12 cellular contexts compared by ENCODE assay signal in genomic region chrX:13008189-13008533, GRCh38. TPM values are rescaled to one million over a fixed set of nuclear protein-coding genes. Genes with fewer than 3 reads are reported as not detected.
DNase-seq lines count a peak whose midpoint lies in the region; ATAC-seq, FAIRE-seq and TF ChIP-seq lines count a peak whose summit lies in the region.
"Had no signal": no experiment of that assay in that cellular context is flagged by ENCODE, and none has a peak within 500 bp of the region (broad histone marks: within the 10 kb centered on the region; RNA-seq: fewer than 3 reads in every experiment).

No MANE protein-coding gene starts in this region.

- H3K4me1 ChIP-seq in OCI-LY3 (ENCODE audit: low read length) (peaks cover 64% of the 10 kb centered on the region), hepatocyte (ENCODE audit: insufficient read depth) (peaks cover 19% of the 10 kb centered on the region), mucosa of descending colon (ENCODE audit: low read depth) (peaks cover 2% of the 10 kb centered on the region), right atrium auricular region (peaks cover 0 to 12% of the 10 kb centered on the region in 2 donors)

- H3K79me2 ChIP-seq in OCI-LY3 (ENCODE audit: low read length) (no peaks in the 10 kb centered on the region), hepatocyte (no peaks in the 10 kb centered on the region)

- H3K36me3 ChIP-seq in OCI-LY3 (replicated peaks; ENCODE audit: low read depth, low read length) (no peaks in the 10 kb centered on the region), hepatocyte (replicated peaks; ENCODE audit: insufficient read depth, low read depth) (no peaks in the 10 kb centered on the region), mucosa of descending colon (ENCODE audit: low read depth) (no peaks in the 10 kb centered on the region), right atrium auricular region (no peaks in the 10 kb centered on the region)

- intact Hi-C loops in mucosa of descending colon (cut with DNase I, micrococcal nuclease) = no loop called here

- peak overlapping the region; percentile 74 for H3K9ac ChIP-seq in OCI-LY3 (ENCODE audit: low read length)

- ATAC-seq in GM21786 (IDR thresholded peaks at IDR 0.05; ENCODE audit: unreplicated experiment) (peak; percentile 47), mucosa of descending colon (no peak)

- peak; percentile 97 for FAIRE-seq in GM12891 (lab: Jason Lieb, UNC)

- H3K27me3 ChIP-seq in OCI-LY3 (ENCODE audit: low read depth, low read length) (no peaks in the 10 kb centered on the region), hepatocyte (no peaks in the 10 kb centered on the region), right atrium auricular region (no peaks in the 10 kb centered on the region)

- H4K20me1 ChIP-seq in OCI-LY3 (ENCODE audit: insufficient read depth, low read length) = no peaks in the 10 kb centered on the region
- H4K20me1 ChIP-seq in hepatocyte (ENCODE audit: insufficient read depth, poor library complexity, severe bottlenecking) = no peaks in the 10 kb centered on the region

- H3K4me2 ChIP-seq in OCI-LY3 (ENCODE audit: low read length) (peak overlapping the region; percentile 74), hepatocyte (peak overlapping the region; percentile 3)

- TF ChIP-seq CTCF in OCI-LY3 (IDR thresholded peaks at IDR 0.05; ENCODE audit: low read depth, low read length) (no peak), hepatocyte (IDR thresholded peaks at IDR 0.05; ENCODE audit: poor library complexity) (no peak), mucosa of descending colon (IDR thresholded peaks at IDR 0.05) (no peak), right atrium auricular region (IDR thresholded peaks at IDR 0.05) (no peak)

- H3K9me3 ChIP-seq in OCI-LY3 (ENCODE audit: insufficient read depth, low read length) (no peaks in the 10 kb centered on the region), hepatocyte (ENCODE audit: low read depth) (no peaks in the 10 kb centered on the region), mucosa of descending colon (no peaks in the 10 kb centered on the region), right atrium auricular region (no peaks in the 10 kb centered on the region)

- H2AFZ ChIP-seq in OCI-LY3 (ENCODE audit: low read depth, low read length) (no peak overlapping the region), hepatocyte (no peak overlapping the region)

- no peak for DNase-seq in GM12891 (ENCODE audit: insufficient read length, low spot score)
- DNase-seq in hepatocyte (ENCODE audit: low spot score) = no peak
- DNase-seq in mucosa of descending colon = no peak
- no peak for DNase-seq in NCI-H2029 treated with DMSO at 0.1 percent for 48 hours (lab: John Stamatoyannopoulos, UW)
- DNase-seq in islet precursor cell = no peak
- DNase-seq in right atrium auricular region (ENCODE audit: low spot score) = no peak
- DNase-seq: activated CD4-positive, alpha-beta T cell treated with anti-CD3 and anti-CD28 coated beads for 48 hours; midbrain; NCI-H510A treated with DMSO at 0.1 percent for 48 hours; stimulated activated CD4-positive, alpha-beta T cell treated with anti-CD3 and anti-CD28 coated beads, Interleukin-4, amount 100 ng/mL, for 4 hours had no signal

- H3K9me2 ChIP-seq in hepatocyte (replicated peaks; ENCODE audit: insufficient read depth) = no peaks in the 10 kb centered on the region

- H3K4me3 ChIP-seq in OCI-LY3 (ENCODE audit: low read length) (peak overlapping the region; percentile 24; the same call in 1 of the 2 replicates), hepatocyte (no peak overlapping the region), mucosa of descending colon (no peak overlapping the region), right atrium auricular region (no peak overlapping the region)

- TF ChIP-seq POLR2A in GM12891 (IDR thresholded peaks at IDR 0.05; ENCODE audit: low read depth, low read length) = no peak

- H3K27ac ChIP-seq in OCI-LY3 (ENCODE audit: low read length) (peak overlapping the region; percentile 97), hepatocyte (no peak overlapping the region), right atrium auricular region (no peak overlapping the region)

- WGBS in hepatocyte (ENCODE audit: low lambda C conversion rate, missing lambda C conversion rate) = 50% methylated on average over 2 of the region's 2 CpGs

TF ChIP-seq in GM12891, 5 proteins besides CTCF, POLR2A, EP300 and RAD21:
- TF ChIP-seq SPI1 (IDR thresholded peaks at IDR 0.05; ENCODE audit: low read depth, low read length) = 0 out of 2 replicates have a peak, but pooled peaks have one; percentile 23
- TF ChIP-seq POU2F2 (IDR thresholded peaks at IDR 0.05; ENCODE audit: low read depth, low read length) = peak; percentile 95
- TF ChIP-seq PAX5 (IDR thresholded peaks at IDR 0.05; ENCODE audit: insufficient read depth, low read length, severe bottlenecking) = no peak
- no peak for TF ChIP-seq POLR2AphosphoS5 (IDR thresholded peaks at IDR 0.05; ENCODE audit: low read depth, low read length)

RNA-seq across cellular contexts. Expression of gene TMSB4X, which starts 33.3 kb away (rescaled TPM):
- 22,419 TPM for polyA plus RNA-seq in GM12891 (2012; ENCODE audit: low read depth, missing spikeins)
- 6,141 and 6,242 TPM in 2 replicates for total RNA-seq in hepatocyte
- 9,038 and 9,758 TPM in 2 replicates for polyA plus RNA-seq in hepatocyte
- total RNA-seq in mucosa of descending colon = 1,000 to 10,000 TPM; 2,288 to 5,392 (median 5,014) TPM
- 1,000 to 10,000 TPM; 1,780 to 2,397 TPM for total RNA-seq in right atrium auricular region

RNA-seq across cellular contexts. Expression of gene FAM9C, which starts 36.3 kb away (rescaled TPM):
- not detected for polyA plus RNA-seq in GM12891 (2012; ENCODE audit: low read depth, missing spikeins)
- total RNA-seq in hepatocyte = not detected in 2 replicates
- not detected in 2 replicates for polyA plus RNA-seq in hepatocyte
- total RNA-seq in mucosa of descending colon = under 1 TPM in 1 of 3 donors, not detected in 2; 0.13 TPM
- not detected for total RNA-seq in right atrium auricular region
